ENCODE assay signal across 2 cellular contexts in genomic region chr7:116871061-116871700, GRCh38.
TF ChIP-seq lines count a peak whose summit lies in the region.

No MANE protein-coding gene starts in this region.

TF ChIP-seq in liver, 16 proteins besides CTCF, POLR2A, EP300 and RAD21:
- TF ChIP-seq HNF4G (IDR thresholded peaks at IDR 0.05) (no peak), EGR1 (IDR thresholded peaks at IDR 0.05; ENCODE audit: low read depth in 2 of 2) (no peak), REST (IDR thresholded peaks at IDR 0.05) (no peak), FOXA1 (IDR thresholded peaks at IDR 0.05) (no peak), FOXA2 (IDR thresholded peaks at IDR 0.05) (no peak), HNF4A (conservative IDR thresholded peaks at IDR 0.05) (no peak)

TF ChIP-seq in HepG2, 621 proteins besides CTCF, POLR2A, EP300 and RAD21:
- no peak for TF ChIP-seq SATB2 (CRISPR knock-in tag; IDR thresholded peaks at IDR 0.05)
